3 cellular contexts compared by ENCODE assay signal in the genomic region with DNA sequence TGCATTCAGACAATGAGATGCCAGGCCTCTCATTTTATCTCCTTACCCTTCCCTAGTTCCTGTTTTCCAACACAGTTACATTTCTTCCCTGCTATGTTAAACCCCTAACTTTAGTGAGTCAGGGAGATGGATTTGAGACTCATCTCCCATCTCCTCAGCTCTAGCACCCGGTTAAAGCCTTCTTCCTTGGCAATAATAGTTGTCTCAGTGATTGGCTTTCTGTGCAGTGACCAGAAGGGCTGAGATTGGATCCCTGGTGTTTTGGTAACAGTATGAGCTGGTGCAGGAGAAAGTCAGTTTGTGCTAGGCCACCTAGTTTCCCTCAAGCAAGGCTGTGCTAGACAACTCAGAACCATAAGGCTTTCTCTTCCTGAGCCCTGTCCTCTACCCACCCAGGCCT.
TF ChIP-seq lines count a peak whose summit lies in the region.

No MANE protein-coding gene starts in this region.

TF ChIP-seq in HepG2, 621 proteins besides CTCF, POLR2A, EP300 and RAD21:
- peak; percentile 53; the same call in 1 of the 2 replicates for TF ChIP-seq ZNF124 (CRISPR knock-in tag; IDR thresholded peaks at IDR 0.05)
- TF ChIP-seq MEF2D (CRISPR knock-in tag; IDR thresholded peaks at IDR 0.05) = no peak

TF ChIP-seq in GM12878, 131 proteins besides CTCF, POLR2A, EP300 and RAD21:
- no peak for TF ChIP-seq SP1 (IDR thresholded peaks at IDR 0.05; ENCODE audit: low read depth, low read length)
- TF ChIP-seq SIX5 (IDR thresholded peaks at IDR 0.05; ENCODE audit: low read depth, low read length, severe bottlenecking) = no peak
- TF ChIP-seq CBX5 (IDR thresholded peaks at IDR 0.05; ENCODE audit: low read depth) = peak; percentile 40; the same call in 1 of the 2 replicates
- TF ChIP-seq, protein P1, sequence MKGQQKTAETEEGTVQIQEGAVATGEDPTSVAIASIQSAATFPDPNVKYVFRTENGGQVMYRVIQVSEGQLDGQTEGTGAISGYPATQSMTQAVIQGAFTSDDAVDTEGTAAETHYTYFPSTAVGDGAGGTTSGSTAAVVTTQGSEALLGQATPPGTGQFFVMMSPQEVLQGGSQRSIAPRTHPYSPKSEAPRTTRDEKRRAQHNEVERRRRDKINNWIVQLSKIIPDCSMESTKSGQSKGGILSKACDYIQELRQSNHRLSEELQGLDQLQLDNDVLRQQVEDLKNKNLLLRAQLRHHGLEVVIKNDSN (IDR thresholded peaks at IDR 0.05; ENCODE audit: borderline replicate concordance, extremely low read length, insufficient read depth, low read depth, low read length) = no peak

TF ChIP-seq in K562, 482 proteins besides CTCF, POLR2A, EP300 and RAD21:
- TF ChIP-seq, protein P2, sequence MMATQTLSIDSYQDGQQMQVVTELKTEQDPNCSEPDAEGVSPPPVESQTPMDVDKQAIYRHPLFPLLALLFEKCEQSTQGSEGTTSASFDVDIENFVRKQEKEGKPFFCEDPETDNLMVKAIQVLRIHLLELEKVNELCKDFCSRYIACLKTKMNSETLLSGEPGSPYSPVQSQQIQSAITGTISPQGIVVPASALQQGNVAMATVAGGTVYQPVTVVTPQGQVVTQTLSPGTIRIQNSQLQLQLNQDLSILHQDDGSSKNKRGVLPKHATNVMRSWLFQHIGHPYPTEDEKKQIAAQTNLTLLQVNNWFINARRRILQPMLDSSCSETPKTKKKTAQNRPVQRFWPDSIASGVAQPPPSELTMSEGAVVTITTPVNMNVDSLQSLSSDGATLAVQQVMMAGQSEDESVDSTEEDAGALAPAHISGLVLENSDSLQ (IDR thresholded peaks at IDR 0.05) = no peak
- TF ChIP-seq CBX5 (IDR thresholded peaks at IDR 0.05; ENCODE audit: borderline replicate concordance, low read depth) (peak; percentile 45; the same call in 1 of the 2 replicates), ZNF124 (CRISPR knock-in tag; IDR thresholded peaks at IDR 0.05) (peak; percentile 92; the same call in 1 of the 2 replicates), ZNF217 (CRISPR knock-in tag; IDR thresholded peaks at IDR 0.05) (no peak), DDX20 (tag; IDR thresholded peaks at IDR 0.05; ENCODE audit: low read depth) (no peak), HMG20A (CRISPR knock-in tag; conservative IDR thresholded peaks at IDR 0.05) (no peak), NR4A1 (CRISPR knock-in tag; IDR thresholded peaks at IDR 0.05) (no peak), NR4A1 (tag; IDR thresholded peaks at IDR 0.05) (no peak), ELF1 (tag; IDR thresholded peaks at IDR 0.05) (no peak)
- TF ChIP-seq, protein P3, sequence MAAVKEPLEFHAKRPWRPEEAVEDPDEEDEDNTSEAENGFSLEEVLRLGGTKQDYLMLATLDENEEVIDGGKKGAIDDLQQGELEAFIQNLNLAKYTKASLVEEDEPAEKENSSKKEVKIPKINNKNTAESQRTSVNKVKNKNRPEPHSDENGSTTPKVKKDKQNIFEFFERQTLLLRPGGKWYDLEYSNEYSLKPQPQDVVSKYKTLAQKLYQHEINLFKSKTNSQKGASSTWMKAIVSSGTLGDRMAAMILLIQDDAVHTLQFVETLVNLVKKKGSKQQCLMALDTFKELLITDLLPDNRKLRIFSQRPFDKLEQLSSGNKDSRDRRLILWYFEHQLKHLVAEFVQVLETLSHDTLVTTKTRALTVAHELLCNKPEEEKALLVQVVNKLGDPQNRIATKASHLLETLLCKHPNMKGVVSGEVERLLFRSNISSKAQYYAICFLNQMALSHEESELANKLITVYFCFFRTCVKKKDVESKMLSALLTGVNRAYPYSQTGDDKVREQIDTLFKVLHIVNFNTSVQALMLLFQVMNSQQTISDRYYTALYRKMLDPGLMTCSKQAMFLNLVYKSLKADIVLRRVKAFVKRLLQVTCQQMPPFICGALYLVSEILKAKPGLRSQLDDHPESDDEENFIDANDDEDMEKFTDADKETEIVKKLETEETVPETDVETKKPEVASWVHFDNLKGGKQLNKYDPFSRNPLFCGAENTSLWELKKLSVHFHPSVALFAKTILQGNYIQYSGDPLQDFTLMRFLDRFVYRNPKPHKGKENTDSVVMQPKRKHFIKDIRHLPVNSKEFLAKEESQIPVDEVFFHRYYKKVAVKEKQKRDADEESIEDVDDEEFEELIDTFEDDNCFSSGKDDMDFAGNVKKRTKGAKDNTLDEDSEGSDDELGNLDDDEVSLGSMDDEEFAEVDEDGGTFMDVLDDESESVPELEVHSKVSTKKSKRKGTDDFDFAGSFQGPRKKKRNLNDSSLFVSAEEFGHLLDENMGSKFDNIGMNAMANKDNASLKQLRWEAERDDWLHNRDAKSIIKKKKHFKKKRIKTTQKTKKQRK (IDR thresholded peaks at IDR 0.05; ENCODE audit: borderline replicate concordance, low read depth, low read length) = no peak
- TF ChIP-seq, protein P4, sequence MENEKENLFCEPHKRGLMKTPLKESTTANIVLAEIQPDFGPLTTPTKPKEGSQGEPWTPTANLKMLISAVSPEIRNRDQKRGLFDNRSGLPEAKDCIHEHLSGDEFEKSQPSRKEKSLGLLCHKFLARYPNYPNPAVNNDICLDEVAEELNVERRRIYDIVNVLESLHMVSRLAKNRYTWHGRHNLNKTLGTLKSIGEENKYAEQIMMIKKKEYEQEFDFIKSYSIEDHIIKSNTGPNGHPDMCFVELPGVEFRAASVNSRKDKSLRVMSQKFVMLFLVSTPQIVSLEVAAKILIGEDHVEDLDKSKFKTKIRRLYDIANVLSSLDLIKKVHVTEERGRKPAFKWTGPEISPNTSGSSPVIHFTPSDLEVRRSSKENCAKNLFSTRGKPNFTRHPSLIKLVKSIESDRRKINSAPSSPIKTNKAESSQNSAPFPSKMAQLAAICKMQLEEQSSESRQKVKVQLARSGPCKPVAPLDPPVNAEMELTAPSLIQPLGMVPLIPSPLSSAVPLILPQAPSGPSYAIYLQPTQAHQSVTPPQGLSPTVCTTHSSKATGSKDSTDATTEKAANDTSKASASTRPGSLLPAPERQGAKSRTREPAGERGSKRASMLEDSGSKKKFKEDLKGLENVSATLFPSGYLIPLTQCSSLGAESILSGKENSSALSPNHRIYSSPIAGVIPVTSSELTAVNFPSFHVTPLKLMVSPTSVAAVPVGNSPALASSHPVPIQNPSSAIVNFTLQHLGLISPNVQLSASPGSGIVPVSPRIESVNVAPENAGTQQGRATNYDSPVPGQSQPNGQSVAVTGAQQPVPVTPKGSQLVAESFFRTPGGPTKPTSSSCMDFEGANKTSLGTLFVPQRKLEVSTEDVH (IDR thresholded peaks at IDR 0.05; ENCODE audit: low read depth, partially characterized antibody) = no peak
- TF ChIP-seq, protein P5, sequence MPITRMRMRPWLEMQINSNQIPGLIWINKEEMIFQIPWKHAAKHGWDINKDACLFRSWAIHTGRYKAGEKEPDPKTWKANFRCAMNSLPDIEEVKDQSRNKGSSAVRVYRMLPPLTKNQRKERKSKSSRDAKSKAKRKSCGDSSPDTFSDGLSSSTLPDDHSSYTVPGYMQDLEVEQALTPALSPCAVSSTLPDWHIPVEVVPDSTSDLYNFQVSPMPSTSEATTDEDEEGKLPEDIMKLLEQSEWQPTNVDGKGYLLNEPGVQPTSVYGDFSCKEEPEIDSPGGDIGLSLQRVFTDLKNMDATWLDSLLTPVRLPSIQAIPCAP (CRISPR knock-in tag; IDR thresholded peaks at IDR 0.05; ENCODE audit: borderline replicate concordance) = no peak
- TF ChIP-seq, protein P6, sequence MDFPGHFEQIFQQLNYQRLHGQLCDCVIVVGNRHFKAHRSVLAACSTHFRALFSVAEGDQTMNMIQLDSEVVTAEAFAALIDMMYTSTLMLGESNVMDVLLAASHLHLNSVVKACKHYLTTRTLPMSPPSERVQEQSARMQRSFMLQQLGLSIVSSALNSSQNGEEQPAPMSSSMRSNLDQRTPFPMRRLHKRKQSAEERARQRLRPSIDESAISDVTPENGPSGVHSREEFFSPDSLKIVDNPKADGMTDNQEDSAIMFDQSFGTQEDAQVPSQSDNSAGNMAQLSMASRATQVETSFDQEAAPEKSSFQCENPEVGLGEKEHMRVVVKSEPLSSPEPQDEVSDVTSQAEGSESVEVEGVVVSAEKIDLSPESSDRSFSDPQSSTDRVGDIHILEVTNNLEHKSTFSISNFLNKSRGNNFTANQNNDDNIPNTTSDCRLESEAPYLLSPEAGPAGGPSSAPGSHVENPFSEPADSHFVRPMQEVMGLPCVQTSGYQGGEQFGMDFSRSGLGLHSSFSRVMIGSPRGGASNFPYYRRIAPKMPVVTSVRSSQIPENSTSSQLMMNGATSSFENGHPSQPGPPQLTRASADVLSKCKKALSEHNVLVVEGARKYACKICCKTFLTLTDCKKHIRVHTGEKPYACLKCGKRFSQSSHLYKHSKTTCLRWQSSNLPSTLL (IDR thresholded peaks at IDR 0.05) = no peak
TF ChIP-seq in K562: peak in this region for 2.
